ENCODE assay signal across 8 cellular contexts in the genomic region with DNA sequence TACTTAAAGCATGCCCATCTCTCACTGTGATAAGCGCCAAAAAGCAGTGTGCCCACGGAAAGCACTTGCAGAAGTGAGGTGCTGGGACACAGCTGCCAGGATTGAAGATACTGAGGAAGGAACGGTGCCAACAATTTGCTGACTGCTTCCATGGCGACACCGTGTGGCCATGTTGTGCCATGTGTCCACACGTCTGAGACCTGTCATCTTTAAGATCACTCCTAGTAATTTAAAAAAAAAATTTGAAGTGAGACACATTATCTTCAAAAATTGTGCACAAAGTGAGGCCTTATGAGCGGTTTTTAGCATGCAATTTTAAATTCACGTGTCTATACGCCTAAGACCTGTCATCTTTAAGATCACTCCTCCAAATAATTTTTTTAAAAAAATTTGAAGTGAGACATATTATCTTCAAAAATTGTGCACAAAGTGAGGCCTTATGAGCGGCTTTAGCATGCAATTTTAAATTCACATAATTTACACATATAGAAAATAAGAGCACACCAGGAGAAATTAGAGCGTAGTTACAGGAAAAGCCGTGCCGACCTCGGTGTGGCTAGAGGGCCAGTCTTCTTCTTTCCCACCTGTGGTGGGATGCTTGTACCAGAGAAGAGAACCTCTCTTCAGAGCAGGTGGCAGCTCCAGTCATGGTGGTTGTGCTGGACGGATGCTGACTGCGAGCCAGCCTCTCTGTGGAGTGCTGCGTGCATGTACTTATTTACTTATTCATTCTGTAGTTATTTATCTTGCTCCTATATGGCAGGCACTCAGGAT. TPM values are rescaled to one million over a fixed set of nuclear protein-coding genes. Genes with fewer than 3 reads are reported as not detected.
DNase-seq lines count a peak whose midpoint lies in the region; ATAC-seq and TF ChIP-seq lines count a peak whose summit lies in the region.

No MANE protein-coding gene starts in this region.

- no peaks in the 10 kb centered on the region for H3K4me1 ChIP-seq in transverse colon

- no peak for TF ChIP-seq EP300 in transverse colon (IDR thresholded peaks at IDR 0.05; ENCODE audit: low read depth)

- H3K9me3 Mint-ChIP-seq in activated CD4-positive, alpha-beta T cell treated with anti-CD3 and anti-CD28 coated beads for 36 hours (ENCODE audit: low read depth), result no peaks in the 10 kb centered on the region
- H3K9me3 Mint-ChIP-seq in effector memory CD8-positive, alpha-beta T cell, result no peaks in the 10 kb centered on the region

- peak; percentile 18 for DNase-seq in NK-92 treated with Interleukin-12 subunit alpha and Interleukin-12 subunit beta, amount 100 ng/mL, for 24 hours (lab: John Stamatoyannopoulos, UW)
- DNase-seq in NK-92 (lab: John Stamatoyannopoulos, UW; ENCODE audit: unreplicated experiment) (no peak), NCI-H1694 (lab: John Stamatoyannopoulos, UW) (peak; percentile 35), mucosa of gallbladder (ENCODE audit: low spot score) (peak; percentile 46), transverse colon (peak; percentile 22), NCI-H128 (lab: John Stamatoyannopoulos, UW; ENCODE audit: unreplicated experiment) (no peak)
- DNase-seq in activated CD4-positive, alpha-beta T cell treated with anti-CD3 and anti-CD28 coated beads for 36 hours, result peak; percentile 78
- DNase-seq in effector memory CD8-positive, alpha-beta T cell, result peak; percentile 17 to 33 (median 24)

- no peaks in the 10 kb centered on the region for H3K9me3 ChIP-seq in transverse colon

- CTCF ChIA-PET in activated CD4-positive, alpha-beta T cell treated with anti-CD3 and anti-CD28 coated beads for 36 hours (lab: Charles Lee), result interaction anchor here (0.7 to 1.4 kb wide), 3 partner anchors 18 to 533 kb away, joined by 3 to 5 read pairs (median 3); no protein-coding TSS in a partner anchor

- intact Hi-C loops in activated CD4-positive, alpha-beta T cell treated with anti-CD3 and anti-CD28 coated beads for 36 hours (cut with DNase I, micrococcal nuclease), result loop anchor here in 1 of 2 experiments (1.0 kb wide), 1 partner anchor 48 kb away; no protein-coding TSS in a partner anchor
- intact Hi-C loops in transverse colon (cut with DNase I; ENCODE audit: low total_unique reads), result loop anchor here (10.0 kb wide), 1 partner anchor 1426 kb away; no protein-coding TSS in a partner anchor

- peaks cover 12% of the 10 kb centered on the region for H3K4me1 Mint-ChIP-seq in activated CD4-positive, alpha-beta T cell treated with anti-CD3 and anti-CD28 coated beads for 36 hours
- peaks cover 13 to 22% of the 10 kb centered on the region in 2 donors for H3K4me1 Mint-ChIP-seq in effector memory CD8-positive, alpha-beta T cell (ENCODE audit: low read depth in 2 of 2)

- H3K27me3 ChIP-seq in transverse colon, result peaks cover 36% of the 10 kb centered on the region

- H3K27ac Mint-ChIP-seq in activated CD4-positive, alpha-beta T cell treated with anti-CD3 and anti-CD28 coated beads for 36 hours, result no peak overlapping the region
- H3K27ac Mint-ChIP-seq in effector memory CD8-positive, alpha-beta T cell, result peak overlapping the region in 1 of 2 donors; percentile 51

- no peak overlapping the region for H3K4me3 ChIP-seq in transverse colon

- no peak overlapping the region for H3K4me3 Mint-ChIP-seq in activated CD4-positive, alpha-beta T cell treated with anti-CD3 and anti-CD28 coated beads for 36 hours
- H3K4me3 Mint-ChIP-seq in effector memory CD8-positive, alpha-beta T cell, result peak overlapping the region; percentile 15 to 60

- H3K27me3 Mint-ChIP-seq in activated CD4-positive, alpha-beta T cell treated with anti-CD3 and anti-CD28 coated beads for 36 hours, result peaks cover 5% of the 10 kb centered on the region
- H3K27me3 Mint-ChIP-seq in effector memory CD8-positive, alpha-beta T cell, result peaks cover 13 to 16% of the 10 kb centered on the region in 2 donors

- ATAC-seq in activated CD4-positive, alpha-beta T cell treated with anti-CD3 and anti-CD28 coated beads for 36 hours, result peak; percentile 85
- peak; percentile 75 for ATAC-seq in effector memory CD8-positive, alpha-beta T cell (replicated peaks)

- TF ChIP-seq POLR2A in transverse colon (IDR thresholded peaks at IDR 0.05), result no peak

- H3K27ac ChIP-seq in transverse colon, result no peak overlapping the region

- peak in 4 of 5 experiments; percentile 29 to 54 (median 48) for TF ChIP-seq CTCF in transverse colon (IDR thresholded peaks at IDR 0.05)

- in situ Hi-C loops in transverse colon (cut with MboI; ENCODE audit: low pct_ligation_motif_present in 1 of 4, low pct_unique_long_range_greater_than_20kb in 1 of 4, low sequenced_read_pairs in 3 of 4), result no loop called here

- H3K36me3 Mint-ChIP-seq in activated CD4-positive, alpha-beta T cell treated with anti-CD3 and anti-CD28 coated beads for 36 hours (ENCODE audit: low read depth), result no peaks in the 10 kb centered on the region
- H3K36me3 Mint-ChIP-seq in effector memory CD8-positive, alpha-beta T cell (ENCODE audit: insufficient read depth), result peaks cover 3% of the 10 kb centered on the region

- POLR2A ChIA-PET in activated CD4-positive, alpha-beta T cell treated with anti-CD3 and anti-CD28 coated beads for 36 hours (lab: Charles Lee), result no interaction called here

- H3K36me3 ChIP-seq in transverse colon, result no peaks in the 10 kb centered on the region

- 33% methylated on average over 15 to 17 of the region's 17 CpGs for WGBS in transverse colon (ENCODE audit: low coverage in 1 of 2), 2 donors

RNA-seq across cellular contexts. Expression of a gene that starts 21.4 kb away (rescaled TPM):
- under 1 TPM; 0.75 to 0.98 TPM for total RNA-seq in activated CD4-positive, alpha-beta T cell treated with anti-CD3 and anti-CD28 coated beads for 36 hours
- 11.1 TPM for total RNA-seq in mucosa of gallbladder
- total RNA-seq in transverse colon, result 10 to 100 TPM in 1 of 4 donors, 1 to 10 TPM in 3; 1.8 to 16.1 (median 4.0) TPM

Comparison
In these comparisons a context has a peak if more than half of its experiments do, and no peak if none do; other contexts are left out.
1. DNase-seq: peak in NK-92 treated with Interleukin-12 subunit alpha and Interleukin-12 subunit beta, amount 100 ng/mL, for 24 hours (single experiment), NCI-H1694 (single experiment), activated CD4-positive, alpha-beta T cell treated with anti-CD3 and anti-CD28 coated beads for 36 hours (single experiment), effector memory CD8-positive, alpha-beta T cell (3 of 3), mucosa of gallbladder (single experiment) and transverse colon (single experiment); none in NK-92 (single experiment) and NCI-H128 (single experiment).